Comparison of ENCODE assay signal across 12 cellular contexts in genomic region chr7:47479821-47480575, GRCh38.
A peak's percentile ranks its signal among the peaks of the same experiment; 100 is the strongest.
DNase-seq lines count a peak whose midpoint lies in the region; ATAC-seq and TF ChIP-seq lines count a peak whose summit lies in the region.
"Had no signal": no experiment of that assay in that cellular context is flagged by ENCODE, and none has a peak within 500 bp of the region (broad histone marks: within the 10 kb centered on the region; RNA-seq: fewer than 3 reads in every experiment).

No MANE protein-coding gene starts in this region.

- H3F3A ChIP-seq in PC-9 (ENCODE audit: insufficient read depth, low read depth), result peaks cover 92% of the 10 kb centered on the region

- H3K9me3 Mint-ChIP-seq in activated CD4-positive, alpha-beta T cell treated with anti-CD3 and anti-CD28 coated beads, Interleukin-2, amount 10 ng/mL, durations not matched to agents 24 days and 14 days, result peaks cover 5% of the 10 kb centered on the region
- peaks cover 1% of the 10 kb centered on the region for H3K9me3 Mint-ChIP-seq in activated CD4-positive, alpha-beta T cell treated with anti-CD3 and anti-CD28 coated beads for 36 hours (ENCODE audit: low read depth)
- no peaks in the 10 kb centered on the region for H3K9me3 Mint-ChIP-seq in T-cell

- H3K27me3 Mint-ChIP-seq in activated CD4-positive, alpha-beta T cell treated with anti-CD3 and anti-CD28 coated beads, Interleukin-2, amount 10 ng/mL, durations not matched to agents 24 days and 14 days, result no peaks in the 10 kb centered on the region
- peaks cover 2% of the 10 kb centered on the region for H3K27me3 Mint-ChIP-seq in activated CD4-positive, alpha-beta T cell treated with anti-CD3 and anti-CD28 coated beads for 36 hours
- H3K27me3 Mint-ChIP-seq in T-cell, result peaks cover 0 to 6% of the 10 kb centered on the region in 2 donors

- H3K9me2 ChIP-seq in PC-9 (ENCODE audit: insufficient read depth), result no peaks in the 10 kb centered on the region

- peaks cover 75% of the 10 kb centered on the region for H4K20me1 ChIP-seq in PC-9 (ENCODE audit: insufficient read depth)

- CTCF ChIA-PET in activated CD4-positive, alpha-beta T cell treated with anti-CD3 and anti-CD28 coated beads for 36 hours (lab: Charles Lee), result no interaction called here
- CTCF ChIA-PET in PC-9 (lab: Charles Lee) (interaction anchor here (0.6 to 0.7 kb wide), 3 partner anchors 22 to 92 kb away, joined by 3 to 5 read pairs (median 4); no protein-coding TSS in a partner anchor), T-cell (lab: Charles Lee) (no interaction called here)

- 81 to 84% methylated on average over 12 of the region's 12 CpGs for WGBS in lung, 2 donors
- 72 to 79% methylated on average over 12 of the region's 12 CpGs for WGBS in sigmoid colon, 2 donors

- H3K79me2 ChIP-seq in PC-9 (ENCODE audit: low read depth), result peaks cover 85% of the 10 kb centered on the region

- BruUV-seq in PC-9 (replicated peaks; lab: Mats Ljungman, UMichigan), result no TSS peak

- no peaks in the 10 kb centered on the region for H3K9me3 ChIP-seq in PC-9 (ENCODE audit: insufficient read depth, low read depth)
- no peaks in the 10 kb centered on the region for H3K9me3 ChIP-seq in lung (ENCODE audit: control insufficient read depth in 2 of 2, insufficient read depth in 1 of 2, low read length in 1 of 2)
- no peaks in the 10 kb centered on the region for H3K9me3 ChIP-seq in tibial artery
- H3K9me3 ChIP-seq in sigmoid colon, result no peaks in the 10 kb centered on the region
- H3K9me3 ChIP-seq: gastroesophageal sphincter, prostate gland had no signal

- peak overlapping the region; percentile 59 for H3K4me3 Mint-ChIP-seq in activated CD4-positive, alpha-beta T cell treated with anti-CD3 and anti-CD28 coated beads, Interleukin-2, amount 10 ng/mL, durations not matched to agents 24 days and 14 days
- no peak overlapping the region for H3K4me3 Mint-ChIP-seq in activated CD4-positive, alpha-beta T cell treated with anti-CD3 and anti-CD28 coated beads for 36 hours
- H3K4me3 Mint-ChIP-seq in T-cell, result no peak overlapping the region

- H2AFZ ChIP-seq in PC-9, result no peak overlapping the region

- DNase-seq in activated CD4-positive, alpha-beta T cell treated with anti-CD3 and anti-CD28 coated beads, Interleukin-2, amount 10 ng/mL, durations not matched to agents 24 days and 14 days, result no peak
- no peak for DNase-seq in activated CD4-positive, alpha-beta T cell treated with anti-CD3 and anti-CD28 coated beads for 36 hours
- DNase-seq in PC-9, result no peak
- DNase-seq in lung (ENCODE audit: low spot score), result no peak
- no peak for DNase-seq in tibial artery
- no peak for DNase-seq in sigmoid colon
- no peak for DNase-seq in T-cell
- DNase-seq: left colon, T-helper 2 cell had no signal

- POLR2A ChIA-PET in activated CD4-positive, alpha-beta T cell treated with anti-CD3 and anti-CD28 coated beads for 36 hours (lab: Charles Lee), result no interaction called here
- POLR2A ChIA-PET in PC-9 (lab: Charles Lee; ENCODE audit: unreplicated experiment), result no interaction called here
- POLR2A ChIA-PET in T-cell (lab: Charles Lee), result no interaction called here

- intact Hi-C loops in activated CD4-positive, alpha-beta T cell treated with anti-CD3 and anti-CD28 coated beads, Interleukin-2, amount 10 ng/mL, durations not matched to agents 24 days and 14 days (cut with micrococcal nuclease), result loop anchor here (5.0 kb wide), 3 partner anchors 118 to 607 kb away; partner anchors contain the start of genes C7orf57 and UPP1
- intact Hi-C loops in activated CD4-positive, alpha-beta T cell treated with anti-CD3 and anti-CD28 coated beads for 36 hours (cut with DNase I, micrococcal nuclease), result loop anchor here in 1 of 2 experiments (2.0 to 5.0 kb wide), 2 partner anchors 119 to 188 kb away; no protein-coding TSS in a partner anchor
- intact Hi-C loops in PC-9 (cut with micrococcal nuclease; ENCODE audit: unreplicated experiment) (loop anchor here (5.0 to 10.0 kb wide), 2 partner anchors 38 to 605 kb away; partner anchors contain the start of gene UPP1), tibial artery (cut with DNase I; ENCODE audit: low total_unique reads) (no loop called here), sigmoid colon (cut with DNase I) (no loop called here)

- no peak for TF ChIP-seq POLR2A in sigmoid colon (IDR thresholded peaks at IDR 0.05)

- H3K4me3 ChIP-seq in PC-9 (no peak overlapping the region), lung (no peak overlapping the region), tibial artery (no peak overlapping the region), sigmoid colon (no peak overlapping the region)
- H3K4me3 ChIP-seq: gastroesophageal sphincter, prostate gland had no signal

- H3K27ac ChIP-seq in PC-9, result 0 out of 2 replicates have a peak overlapping the region, but pooled peaks have one; percentile 90
- H3K27ac ChIP-seq in lung (ENCODE audit: low read depth in 1 of 2, low read length in 1 of 2), result peak overlapping the region; percentile 25 to 41
- H3K27ac ChIP-seq in tibial artery, result peak overlapping the region; percentile 44 to 72
- H3K27ac ChIP-seq in sigmoid colon, result no peak overlapping the region
- H3K27ac ChIP-seq: gastroesophageal sphincter, prostate gland had no signal

- no peaks in the 10 kb centered on the region for H3K27me3 ChIP-seq in PC-9 (ENCODE audit: insufficient read depth, low read depth)
- no peaks in the 10 kb centered on the region for H3K27me3 ChIP-seq in lung (ENCODE audit: control insufficient read depth, insufficient read depth)
- H3K27me3 ChIP-seq in tibial artery, result no peaks in the 10 kb centered on the region
- H3K27me3 ChIP-seq in sigmoid colon, result no peaks in the 10 kb centered on the region
- H3K27me3 ChIP-seq: gastroesophageal sphincter had no signal

- H3K4me1 ChIP-seq in PC-9 (replicated peaks; ENCODE audit: insufficient read depth) (peaks cover 90% of the 10 kb centered on the region), lung (ENCODE audit: control insufficient read depth in 2 of 2, insufficient read depth in 2 of 2, low read length in 2 of 2) (peaks cover 14 to 35% of the 10 kb centered on the region in 2 donors), tibial artery (peaks cover 0 to 97% (median 75%) of the 10 kb centered on the region in 4 donors), sigmoid colon (peaks cover 0 to 66% (median 50%) of the 10 kb centered on the region in 4 donors)

- H3K36me3 ChIP-seq in PC-9 (ENCODE audit: low read depth) (peaks cover 24% of the 10 kb centered on the region), lung (ENCODE audit: control insufficient read depth in 2 of 2, insufficient read depth in 2 of 2, low read length in 2 of 2) (peaks cover 0 to 1% of the 10 kb centered on the region in 2 donors), tibial artery (no peaks in the 10 kb centered on the region), sigmoid colon (no peaks in the 10 kb centered on the region)
- H3K36me3 ChIP-seq: gastroesophageal sphincter, prostate gland had no signal

- TF ChIP-seq CTCF in PC-9 (conservative IDR thresholded peaks at IDR 0.05), result no peak
- TF ChIP-seq CTCF in lung (IDR thresholded peaks at IDR 0.05; ENCODE audit: control extremely low read depth, extremely low read depth), result no peak
- no peak for TF ChIP-seq CTCF in tibial artery (IDR thresholded peaks at IDR 0.05)
- TF ChIP-seq CTCF in sigmoid colon (IDR thresholded peaks at IDR 0.05), result no peak

- H3K4me1 Mint-ChIP-seq in activated CD4-positive, alpha-beta T cell treated with anti-CD3 and anti-CD28 coated beads, Interleukin-2, amount 10 ng/mL, durations not matched to agents 24 days and 14 days, result peaks cover 26% of the 10 kb centered on the region
- peaks cover 16% of the 10 kb centered on the region for H3K4me1 Mint-ChIP-seq in activated CD4-positive, alpha-beta T cell treated with anti-CD3 and anti-CD28 coated beads for 36 hours
- peaks cover 0 to 2% (median 0%) of the 10 kb centered on the region in 3 donors for H3K4me1 Mint-ChIP-seq in T-cell

- H3K36me3 Mint-ChIP-seq in activated CD4-positive, alpha-beta T cell treated with anti-CD3 and anti-CD28 coated beads, Interleukin-2, amount 10 ng/mL, durations not matched to agents 24 days and 14 days (ENCODE audit: low read depth), result no peaks in the 10 kb centered on the region
- no peaks in the 10 kb centered on the region for H3K36me3 Mint-ChIP-seq in activated CD4-positive, alpha-beta T cell treated with anti-CD3 and anti-CD28 coated beads for 36 hours (ENCODE audit: low read depth)
- no peaks in the 10 kb centered on the region for H3K36me3 Mint-ChIP-seq in T-cell

- no peak overlapping the region for H3K27ac Mint-ChIP-seq in activated CD4-positive, alpha-beta T cell treated with anti-CD3 and anti-CD28 coated beads, Interleukin-2, amount 10 ng/mL, durations not matched to agents 24 days and 14 days
- no peak overlapping the region for H3K27ac Mint-ChIP-seq in activated CD4-positive, alpha-beta T cell treated with anti-CD3 and anti-CD28 coated beads for 36 hours
- no peak overlapping the region for H3K27ac Mint-ChIP-seq in T-cell

- ATAC-seq in activated CD4-positive, alpha-beta T cell treated with anti-CD3 and anti-CD28 coated beads for 36 hours, result no peak
- ATAC-seq in lung (ENCODE audit: insufficient read depth, low FRiP score) (no peak), HG03139 (IDR thresholded peaks at IDR 0.05; ENCODE audit: unreplicated experiment) (no peak), T-cell (replicated peaks in 1 of 4) (no peak)
- ATAC-seq: gastroesophageal sphincter had no signal

- no peak for TF ChIP-seq EP300 in sigmoid colon (IDR thresholded peaks at IDR 0.05)

- H3K4me2 ChIP-seq in PC-9, result no peak overlapping the region

Comparison
In these comparisons a context has a peak if more than half of its experiments do, and no peak if none do; other contexts are left out.
1. H3K27ac ChIP-seq: peak in PC-9 (single experiment), lung (2 of 2) and tibial artery (2 of 2); none in sigmoid colon (0 of 4).
2. intact Hi-C loops: an anchor here in activated CD4-positive, alpha-beta T cell treated with anti-CD3 and anti-CD28 coated beads, Interleukin-2, amount 10 ng/mL, durations not matched to agents 24 days and 14 days (5.0 kb wide) and PC-9 (5.0 to 10.0 kb wide); none called in tibial artery and sigmoid colon.